In the genomic region with DNA sequence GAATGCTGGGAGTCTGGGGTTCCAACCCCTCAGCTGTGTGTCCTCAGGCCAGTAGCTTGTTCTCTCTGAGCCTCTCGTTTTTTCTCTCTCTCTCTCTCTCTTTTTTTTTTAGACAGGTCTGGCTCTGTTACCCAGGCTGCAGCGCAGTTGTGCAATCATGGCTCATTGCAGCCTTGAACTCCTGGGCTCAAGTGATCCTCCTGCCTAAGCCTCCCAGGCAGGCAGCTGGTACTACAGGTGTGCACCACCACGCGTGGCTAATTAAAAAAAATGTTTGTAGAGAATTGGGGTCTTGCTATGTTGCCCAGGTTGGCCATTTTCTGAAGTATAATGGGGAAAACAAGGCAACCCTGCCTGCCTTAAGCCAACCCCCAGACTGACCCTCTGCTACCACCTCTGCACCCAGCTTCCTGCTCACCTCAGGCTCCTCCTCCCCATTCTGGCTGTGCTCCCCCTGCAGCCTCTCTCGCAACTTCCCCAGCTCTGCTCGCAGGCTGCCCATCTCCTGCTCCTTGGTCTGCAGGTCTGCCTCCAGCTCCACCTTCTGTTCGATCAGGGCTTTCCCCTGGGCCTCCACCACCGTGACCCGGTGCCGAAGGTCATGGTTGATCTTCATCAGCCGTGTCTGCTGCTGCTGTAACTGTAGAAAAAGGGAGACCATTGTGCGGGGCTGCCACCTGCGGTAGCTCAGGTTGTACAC, we compare ENCODE assay signal across 21 cellular contexts. TPM values are rescaled to one million over a fixed set of nuclear protein-coding genes. Genes with fewer than 3 reads are reported as not detected.
DNase-seq lines count a peak whose midpoint lies in the region; ATAC-seq and TF ChIP-seq lines count a peak whose summit lies in the region.
"Had no signal": no experiment of that assay in that cellular context is flagged by ENCODE, and none has a peak within 500 bp of the region (broad histone marks: within the 10 kb centered on the region; RNA-seq: fewer than 3 reads in every experiment).

No MANE protein-coding gene starts in this region.

- H3K9me3 Mint-ChIP-seq in activated CD4-positive, alpha-beta memory T cell treated with anti-CD3 and anti-CD28 coated beads for 36 hours, result no peaks in the 10 kb centered on the region
- no peaks in the 10 kb centered on the region for H3K9me3 Mint-ChIP-seq in activated CD4-positive, alpha-beta memory T cell treated with anti-CD3 and anti-CD28 coated beads, Interleukin-2, amount 10 ng/mL, durations not matched to agents 7 days and 5 days
- H3K9me3 Mint-ChIP-seq in GM23338 (no peaks in the 10 kb centered on the region), WTC11 (no peaks in the 10 kb centered on the region)
- H3K9me3 Mint-ChIP-seq in activated CD8-positive, alpha-beta T cell treated with anti-CD3 and anti-CD28 coated beads for 36 hours, result no peaks in the 10 kb centered on the region

- TF ChIP-seq CTCF in GM23338 (conservative IDR thresholded peaks at IDR 0.05; ENCODE audit: low read depth in 2 of 2) (peak in 1 of 2 experiments; percentile 23; a peak in 1 of 4 replicates), WTC11 (IDR thresholded peaks at IDR 0.05) (no peak), osteoblast (IDR thresholded peaks at IDR 0.05; ENCODE audit: extremely low read depth, low read depth, low read length) (no peak)
- TF ChIP-seq CTCF in activated CD8-positive, alpha-beta T cell treated with anti-CD3 and anti-CD28 coated beads for 36 hours (IDR thresholded peaks at IDR 0.05), result no peak

- H3K27me3 ChIP-seq in GM23338 (ENCODE audit: insufficient read depth), result no peaks in the 10 kb centered on the region
- H3K27me3 ChIP-seq in osteoblast (ENCODE audit: insufficient read depth, low read length), result no peaks in the 10 kb centered on the region

- no peaks in the 10 kb centered on the region for H3K36me3 Mint-ChIP-seq in activated CD4-positive, alpha-beta memory T cell treated with anti-CD3 and anti-CD28 coated beads for 36 hours
- H3K36me3 Mint-ChIP-seq in activated CD4-positive, alpha-beta memory T cell treated with anti-CD3 and anti-CD28 coated beads, Interleukin-2, amount 10 ng/mL, durations not matched to agents 7 days and 5 days (ENCODE audit: low read depth), result no peaks in the 10 kb centered on the region
- peaks cover 3% of the 10 kb centered on the region; the same call in 1 of the 3 replicates for H3K36me3 Mint-ChIP-seq in GM23338 (ENCODE audit: low read depth)
- peaks cover 4% of the 10 kb centered on the region; the same call in 1 of the 2 replicates for H3K36me3 Mint-ChIP-seq in WTC11
- H3K36me3 Mint-ChIP-seq in activated CD8-positive, alpha-beta T cell treated with anti-CD3 and anti-CD28 coated beads for 36 hours (ENCODE audit: low read depth), result no peaks in the 10 kb centered on the region

- H3K4me2 ChIP-seq in GM23338 (no peak overlapping the region), osteoblast (ENCODE audit: insufficient read depth, low read length) (no peak overlapping the region)
- H3K4me2 ChIP-seq: A549 had no signal

- CTCF ChIA-PET in activated CD4-positive, alpha-beta memory T cell treated with anti-CD3 and anti-CD28 coated beads for 36 hours (lab: Charles Lee), result no interaction called here
- CTCF ChIA-PET in activated CD4-positive, alpha-beta memory T cell treated with anti-CD3 and anti-CD28 coated beads, Interleukin-2, amount 10 ng/mL, durations not matched to agents 7 days and 5 days (lab: Charles Lee), result no interaction called here
- CTCF ChIA-PET in WTC11 (lab: Charles Lee), result no interaction called here
- CTCF ChIA-PET in activated CD8-positive, alpha-beta T cell treated with anti-CD3 and anti-CD28 coated beads for 36 hours (lab: Charles Lee), result interaction anchor here (1.2 kb wide), 1 partner anchor 10 kb away, joined by 3 read pairs; no protein-coding TSS in a partner anchor

- no peak overlapping the region for H3K27ac ChIP-seq in GM23338 (ENCODE audit: low read depth)
- no peak overlapping the region for H3K27ac ChIP-seq in osteoblast (ENCODE audit: low read depth, low read length)
- H3K27ac ChIP-seq: A549, SK-N-MC had no signal

- peak; percentile 50 for ATAC-seq in GM23338
- ATAC-seq in WTC11, result peak; percentile 68
- ATAC-seq in activated CD8-positive, alpha-beta T cell treated with anti-CD3 and anti-CD28 coated beads for 36 hours, result no peak
- ATAC-seq: A549, Panc1, Right ventricle myocardium inferior had no signal

- H3K4me3 Mint-ChIP-seq in activated CD4-positive, alpha-beta memory T cell treated with anti-CD3 and anti-CD28 coated beads for 36 hours, result no peak overlapping the region
- no peak overlapping the region for H3K4me3 Mint-ChIP-seq in activated CD4-positive, alpha-beta memory T cell treated with anti-CD3 and anti-CD28 coated beads, Interleukin-2, amount 10 ng/mL, durations not matched to agents 7 days and 5 days
- no peak overlapping the region; the same call in 2 of the 3 replicates for H3K4me3 Mint-ChIP-seq in GM23338
- H3K4me3 Mint-ChIP-seq in WTC11, result no peak overlapping the region
- H3K4me3 Mint-ChIP-seq in activated CD8-positive, alpha-beta T cell treated with anti-CD3 and anti-CD28 coated beads for 36 hours, result no peak overlapping the region

- H3K4me1 Mint-ChIP-seq in activated CD4-positive, alpha-beta memory T cell treated with anti-CD3 and anti-CD28 coated beads for 36 hours (ENCODE audit: low read depth), result no peaks in the 10 kb centered on the region
- no peaks in the 10 kb centered on the region for H3K4me1 Mint-ChIP-seq in activated CD4-positive, alpha-beta memory T cell treated with anti-CD3 and anti-CD28 coated beads, Interleukin-2, amount 10 ng/mL, durations not matched to agents 7 days and 5 days
- peaks cover 5% of the 10 kb centered on the region for H3K4me1 Mint-ChIP-seq in GM23338
- H3K4me1 Mint-ChIP-seq in WTC11, result no peaks in the 10 kb centered on the region; the same call in 1 of the 2 replicates
- no peaks in the 10 kb centered on the region for H3K4me1 Mint-ChIP-seq in activated CD8-positive, alpha-beta T cell treated with anti-CD3 and anti-CD28 coated beads for 36 hours (ENCODE audit: low read depth)

- H4K20me1 ChIP-seq in GM23338 (replicated peaks; ENCODE audit: insufficient read depth), result no peaks in the 10 kb centered on the region
- H4K20me1 ChIP-seq in osteoblast (ENCODE audit: insufficient read depth, low read length), result no peaks in the 10 kb centered on the region

- POLR2A ChIA-PET in activated CD4-positive, alpha-beta memory T cell treated with anti-CD3 and anti-CD28 coated beads for 36 hours (lab: Charles Lee), result interaction anchor here (0.6 kb wide), 1 partner anchor 93 kb away, joined by 6 read pairs; no protein-coding TSS in a partner anchor
- POLR2A ChIA-PET in activated CD4-positive, alpha-beta memory T cell treated with anti-CD3 and anti-CD28 coated beads, Interleukin-2, amount 10 ng/mL, durations not matched to agents 7 days and 5 days (lab: Charles Lee), result no interaction called here
- POLR2A ChIA-PET in WTC11 (lab: Charles Lee), result interaction anchor here (0.5 kb wide), 1 partner anchor 85 kb away, joined by 3 read pairs; no protein-coding TSS in a partner anchor
- POLR2A ChIA-PET in activated CD8-positive, alpha-beta T cell treated with anti-CD3 and anti-CD28 coated beads for 36 hours (lab: Charles Lee), result no interaction called here

- H3K36me3 ChIP-seq in GM23338 (ENCODE audit: insufficient read depth), result no peaks in the 10 kb centered on the region
- peaks cover 28% of the 10 kb centered on the region for H3K36me3 ChIP-seq in osteoblast (ENCODE audit: insufficient read depth, low read length)

- intact Hi-C loops in activated CD4-positive, alpha-beta memory T cell treated with anti-CD3 and anti-CD28 coated beads for 36 hours (cut with micrococcal nuclease), result no loop called here
- intact Hi-C loops in activated CD8-positive, alpha-beta T cell treated with anti-CD3 and anti-CD28 coated beads for 36 hours (cut with micrococcal nuclease), result no loop called here

- H3K4me3 ChIP-seq in GM23338, result no peak overlapping the region
- H3K4me3 ChIP-seq in osteoblast (ENCODE audit: insufficient read depth, low read length), result no peak overlapping the region
- H3K4me3 ChIP-seq: A549, SK-N-MC had no signal

- no peaks in the 10 kb centered on the region for H3F3A ChIP-seq in GM23338 (replicated peaks; ENCODE audit: low read depth)

- peak; percentile 11 for DNase-seq in activated CD4-positive, alpha-beta memory T cell treated with anti-CD3 and anti-CD28 coated beads for 36 hours
- no peak for DNase-seq in activated CD4-positive, alpha-beta memory T cell treated with anti-CD3 and anti-CD28 coated beads, Interleukin-2, amount 10 ng/mL, durations not matched to agents 7 days and 5 days
- no peak for DNase-seq in GM23338 (ENCODE audit: low spot score)
- DNase-seq in WTC11 (ENCODE audit: low spot score), result no peak
- DNase-seq in osteoblast (ENCODE audit: insufficient read length, low spot score, missing footprints), result peak; percentile 27
- DNase-seq in activated CD8-positive, alpha-beta T cell treated with anti-CD3 and anti-CD28 coated beads for 36 hours, result no peak
- DNase-seq in COLO829 (ENCODE audit: low spot score), result no peak
- DNase-seq in GF-D8 (lab: John Stamatoyannopoulos, UW), result no peak
- DNase-seq: Calu3; DMS79; H7; NCI-H1092 treated with DMSO at 0.1 percent for 48 hours; NCI-H1694; NCI-H2107; NCI-H345; NCI-H526 treated with DMSO at 0.1 percent for 48 hours; NK-92 treated with Interleukin-12 subunit alpha and Interleukin-12 subunit beta, amount 100 ng/mL, for 24 hours had no signal

- H3K9me2 ChIP-seq in GM23338 (ENCODE audit: insufficient read depth), result no peaks in the 10 kb centered on the region

- no peaks in the 10 kb centered on the region for H3K27me3 Mint-ChIP-seq in activated CD4-positive, alpha-beta memory T cell treated with anti-CD3 and anti-CD28 coated beads for 36 hours
- no peaks in the 10 kb centered on the region for H3K27me3 Mint-ChIP-seq in activated CD4-positive, alpha-beta memory T cell treated with anti-CD3 and anti-CD28 coated beads, Interleukin-2, amount 10 ng/mL, durations not matched to agents 7 days and 5 days
- H3K27me3 Mint-ChIP-seq in GM23338 (ENCODE audit: insufficient read depth, low read depth, poor library complexity) (peaks cover 5% of the 10 kb centered on the region), WTC11 (ENCODE audit: low read depth) (no peaks in the 10 kb centered on the region)
- no peaks in the 10 kb centered on the region for H3K27me3 Mint-ChIP-seq in activated CD8-positive, alpha-beta T cell treated with anti-CD3 and anti-CD28 coated beads for 36 hours

- H3K27ac Mint-ChIP-seq in activated CD4-positive, alpha-beta memory T cell treated with anti-CD3 and anti-CD28 coated beads for 36 hours, result no peak overlapping the region
- H3K27ac Mint-ChIP-seq in activated CD4-positive, alpha-beta memory T cell treated with anti-CD3 and anti-CD28 coated beads, Interleukin-2, amount 10 ng/mL, durations not matched to agents 7 days and 5 days, result no peak overlapping the region
- no peak overlapping the region for H3K27ac Mint-ChIP-seq in GM23338
- H3K27ac Mint-ChIP-seq in WTC11, result no peak overlapping the region
- H3K27ac Mint-ChIP-seq in activated CD8-positive, alpha-beta T cell treated with anti-CD3 and anti-CD28 coated beads for 36 hours, result no peak overlapping the region

- H3K79me2 ChIP-seq in GM23338 (replicated peaks; ENCODE audit: insufficient read depth), result no peaks in the 10 kb centered on the region
- H3K79me2 ChIP-seq in osteoblast (ENCODE audit: insufficient read depth, low read length), result peaks cover 6% of the 10 kb centered on the region

- no peak overlapping the region for H2AFZ ChIP-seq in GM23338
- no peak overlapping the region for H2AFZ ChIP-seq in osteoblast (ENCODE audit: low read length)

- H3K4me1 ChIP-seq in GM23338 (ENCODE audit: insufficient read depth), result no peaks in the 10 kb centered on the region
- no peaks in the 10 kb centered on the region for H3K4me1 ChIP-seq in osteoblast (ENCODE audit: insufficient read depth, low read length)
- H3K4me1 ChIP-seq: A549 had no signal

- no peaks in the 10 kb centered on the region for H3K9me3 ChIP-seq in osteoblast (ENCODE audit: low read depth, low read length)
- H3K9me3 ChIP-seq: A549 had no signal

RNA-seq across cellular contexts. Expression of a gene that starts 35.2 kb away (rescaled TPM):
- 1 to 10 TPM; 4.0 to 4.8 TPM for total RNA-seq in activated CD4-positive, alpha-beta memory T cell treated with anti-CD3 and anti-CD28 coated beads for 36 hours
- total RNA-seq in activated CD4-positive, alpha-beta memory T cell treated with anti-CD3 and anti-CD28 coated beads, Interleukin-2, amount 10 ng/mL, durations not matched to agents 7 days and 5 days, result 1 to 10 TPM; 1.8 to 2.0 TPM
- total RNA-seq in GM23338 (2014; rRNA removed; shearing (Covaris generic)), result 5.8 and 7.9 TPM in 2 replicates
- polyA plus RNA-seq in GM23338 (2016; fragmentation: Nextera tagmentation; extraction: Ambion mirVana), result 3.9 and 4.4 TPM in 2 replicates
- total RNA-seq in WTC11 (2021) (8.2 to 10.6 TPM (median 10.1 TPM) in 3 replicates), osteoblast (14.7 and 16.3 TPM in 2 replicates)
- total RNA-seq in activated CD8-positive, alpha-beta T cell treated with anti-CD3 and anti-CD28 coated beads for 36 hours, result 1 to 10 TPM; 2.9 TPM

RNA-seq across cellular contexts. Expression of a gene that starts 40.3 kb away (rescaled TPM):
- total RNA-seq in activated CD4-positive, alpha-beta memory T cell treated with anti-CD3 and anti-CD28 coated beads for 36 hours, result 10 to 100 TPM; 28.6 to 30.6 TPM
- total RNA-seq in activated CD4-positive, alpha-beta memory T cell treated with anti-CD3 and anti-CD28 coated beads, Interleukin-2, amount 10 ng/mL, durations not matched to agents 7 days and 5 days, result 10 to 100 TPM; 29.7 to 35.0 TPM
- 8.4 and 10.6 TPM in 2 replicates for total RNA-seq in GM23338 (2014; rRNA removed; shearing (Covaris generic))
- 36.3 and 38.4 TPM in 2 replicates for polyA plus RNA-seq in GM23338 (2016; fragmentation: Nextera tagmentation; extraction: Ambion mirVana)
- 19.1 to 21.3 TPM (median 20.0 TPM) in 3 replicates for total RNA-seq in WTC11 (2021)
- 10.3 and 15.6 TPM in 2 replicates for total RNA-seq in osteoblast
- total RNA-seq in activated CD8-positive, alpha-beta T cell treated with anti-CD3 and anti-CD28 coated beads for 36 hours, result 10 to 100 TPM; 18.4 to 25.4 TPM

Comparison
In these comparisons a context has a peak if more than half of its experiments do, and no peak if none do; other contexts are left out.
1. DNase-seq: peak in activated CD4-positive, alpha-beta memory T cell treated with anti-CD3 and anti-CD28 coated beads for 36 hours (single experiment) and osteoblast (single experiment); none in activated CD4-positive, alpha-beta memory T cell treated with anti-CD3 and anti-CD28 coated beads, Interleukin-2, amount 10 ng/mL, durations not matched to agents 7 days and 5 days (single experiment), GM23338 (single experiment), WTC11 (single experiment), activated CD8-positive, alpha-beta T cell treated with anti-CD3 and anti-CD28 coated beads for 36 hours (single experiment), COLO829 (single experiment) and GF-D8 (single experiment).
2. POLR2A ChIA-PET loops: an anchor here in activated CD4-positive, alpha-beta memory T cell treated with anti-CD3 and anti-CD28 coated beads for 36 hours (0.6 kb wide) and WTC11 (0.5 kb wide); none called in activated CD4-positive, alpha-beta memory T cell treated with anti-CD3 and anti-CD28 coated beads, Interleukin-2, amount 10 ng/mL, durations not matched to agents 7 days and 5 days and activated CD8-positive, alpha-beta T cell treated with anti-CD3 and anti-CD28 coated beads for 36 hours.